In the genomic region with DNA sequence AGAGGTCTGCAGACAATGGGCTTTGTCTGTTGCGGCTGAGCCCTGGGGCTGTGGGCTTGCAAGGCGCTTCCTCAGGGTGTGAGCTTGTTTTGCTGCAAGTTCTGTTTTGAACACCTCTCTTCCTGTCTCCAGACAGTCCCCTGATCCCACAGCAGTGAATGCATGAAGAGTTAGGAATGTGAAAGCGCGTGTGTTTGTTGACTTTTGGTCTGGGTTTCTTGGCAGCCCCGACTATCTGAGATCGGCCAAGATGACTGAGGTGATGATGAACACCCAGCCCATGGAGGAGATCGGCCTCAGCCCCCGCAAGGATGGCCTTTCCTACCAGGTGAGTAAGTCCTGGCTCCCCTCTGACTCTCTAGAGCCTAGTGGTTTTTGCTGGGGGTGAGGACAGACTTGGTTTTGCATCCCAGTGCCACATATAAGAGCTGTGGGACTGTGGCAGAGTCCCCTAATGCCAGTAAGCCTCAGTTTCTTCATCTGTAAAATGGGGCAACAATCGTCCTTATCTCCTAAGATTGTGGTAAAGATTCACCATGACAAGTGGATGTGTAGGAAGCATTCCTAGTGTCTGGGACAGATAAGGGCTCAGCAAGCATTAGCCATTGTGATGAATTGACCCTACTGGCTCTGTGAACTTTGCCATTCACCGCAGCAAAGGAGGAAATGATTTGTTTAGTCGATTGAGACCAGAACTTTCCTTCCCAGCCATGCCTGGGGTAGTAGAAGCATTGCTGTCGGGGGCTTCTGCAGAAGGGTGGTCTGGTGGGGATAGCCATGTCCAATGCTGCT, we compare ENCODE assay signal across 1 cellular context.
TF ChIP-seq lines count a peak whose summit lies in the region.

No MANE protein-coding gene starts in this region.

TF ChIP-seq in HepG2, 621 proteins besides CTCF, POLR2A, EP300 and RAD21 (continued from another document):
- peak; percentile 68 for TF ChIP-seq ZNF629 (CRISPR knock-in tag; conservative IDR thresholded peaks at IDR 0.05)
